Comparison of ENCODE assay signal across 8 cellular contexts in genomic region chr6:26520840-26521484, GRCh38. TPM values are rescaled to one million over a fixed set of nuclear protein-coding genes. Genes with fewer than 3 reads are reported as not detected.
DNase-seq lines count a peak whose midpoint lies in the region; TF ChIP-seq lines count a peak whose summit lies in the region.

No MANE protein-coding gene starts in this region.

- peak overlapping the region; percentile 76 for H3K4me3 Mint-ChIP-seq in activated naive CD4-positive, alpha-beta T cell treated with anti-CD3 and anti-CD28 coated beads for 36 hours

- H2AFZ ChIP-seq in Loucy (ENCODE audit: low read length), result no peak overlapping the region

- in situ Hi-C loops in G401 (cut with HindIII; ENCODE audit: low sequenced_read_pairs), result no loop called here

- peaks cover 2% of the 10 kb centered on the region for H3K27me3 Mint-ChIP-seq in activated naive CD4-positive, alpha-beta T cell treated with anti-CD3 and anti-CD28 coated beads for 36 hours (ENCODE audit: low read depth)

- CTCF ChIA-PET in activated naive CD4-positive, alpha-beta T cell treated with anti-CD3 and anti-CD28 coated beads for 36 hours (lab: Charles Lee), result interaction anchor here (0.5 kb wide), 1 partner anchor 17 kb away, joined by 3 read pairs; no protein-coding TSS in a partner anchor

- H3K36me3 ChIP-seq in H7 (replicated peaks; ENCODE audit: control insufficient read depth, insufficient read depth, low read length), result no peaks in the 10 kb centered on the region
- no peaks in the 10 kb centered on the region for H3K36me3 ChIP-seq in Loucy (ENCODE audit: insufficient read depth, low read length)
- H3K36me3 ChIP-seq in SJSA1, result no peaks in the 10 kb centered on the region; the same call in 1 of the 2 replicates

- no peaks in the 10 kb centered on the region for H3K79me2 ChIP-seq in Loucy (ENCODE audit: insufficient read depth, low read length)

- H3K4me1 Mint-ChIP-seq in activated naive CD4-positive, alpha-beta T cell treated with anti-CD3 and anti-CD28 coated beads for 36 hours (ENCODE audit: low read depth), result peaks cover 27% of the 10 kb centered on the region

- H3K9me2 ChIP-seq in Loucy (replicated peaks; ENCODE audit: low read depth, low read length), result no peaks in the 10 kb centered on the region

- H3K4me1 ChIP-seq in Loucy (ENCODE audit: insufficient read depth, low read length, poor library complexity, severe bottlenecking) (peaks cover 9% of the 10 kb centered on the region), SJSA1 (replicated peaks) (peaks cover 38% of the 10 kb centered on the region)

- H3K27me3 ChIP-seq in H7 (ENCODE audit: control insufficient read depth, insufficient read depth, low read length) (no peaks in the 10 kb centered on the region), Loucy (ENCODE audit: insufficient read depth, low read length, poor library complexity, severe bottlenecking) (no peaks in the 10 kb centered on the region), SJSA1 (replicated peaks) (no peaks in the 10 kb centered on the region)

- TF ChIP-seq CTCF in Loucy (conservative IDR thresholded peaks at IDR 0.05; ENCODE audit: low read length), result no peak

- H3K9me3 Mint-ChIP-seq in activated naive CD4-positive, alpha-beta T cell treated with anti-CD3 and anti-CD28 coated beads for 36 hours, result no peaks in the 10 kb centered on the region

- H3F3A ChIP-seq in Loucy (ENCODE audit: low read depth), result peaks cover 2% of the 10 kb centered on the region; the same call in 1 of the 2 replicates

- peak overlapping the region; percentile 96 for H3K27ac ChIP-seq in SJSA1
- peak overlapping the region; percentile 69 for H3K27ac ChIP-seq in temporal lobe (ENCODE audit: low read depth, low read length)

- no peaks in the 10 kb centered on the region for H4K20me1 ChIP-seq in Loucy (ENCODE audit: insufficient read depth, low read length, poor library complexity, severe bottlenecking)

- H3K4me3 ChIP-seq in H7 (ENCODE audit: insufficient read depth, low read depth, low read length) (peak overlapping the region; percentile 70), Loucy (ENCODE audit: low read length, poor library complexity, severe bottlenecking) (peak overlapping the region; percentile 73), SJSA1 (peak overlapping the region; percentile 57)

- DNase-seq in G401 (ENCODE audit: low spot score) (peak; percentile 94), H7 (peak; percentile 97), SJSA1 (ENCODE audit: low read depth in 1 of 2, low spot score in 2 of 2) (peak; percentile 88 to 89), germinal center (ENCODE audit: low spot score) (peak; percentile 96), occipital lobe (lab: John Stamatoyannopoulos, UW) (peak; percentile 79)
- peak; percentile 90 for DNase-seq in activated naive CD4-positive, alpha-beta T cell treated with anti-CD3 and anti-CD28 coated beads for 36 hours

- peak overlapping the region; percentile 94 for H3K27ac Mint-ChIP-seq in activated naive CD4-positive, alpha-beta T cell treated with anti-CD3 and anti-CD28 coated beads for 36 hours

- H3K4me2 ChIP-seq in Loucy (ENCODE audit: low read depth, low read length, poor library complexity, severe bottlenecking), result peak overlapping the region; percentile 81

- H3K9me3 ChIP-seq in Loucy (ENCODE audit: insufficient read depth, low read depth, low read length), result no peaks in the 10 kb centered on the region
- H3K9me3 ChIP-seq in SJSA1 (replicated peaks), result no peaks in the 10 kb centered on the region

- peak overlapping the region; percentile 78 for H3K9ac ChIP-seq in Loucy (ENCODE audit: low read depth, low read length, poor library complexity, severe bottlenecking)

- H3K36me3 Mint-ChIP-seq in activated naive CD4-positive, alpha-beta T cell treated with anti-CD3 and anti-CD28 coated beads for 36 hours (ENCODE audit: low read depth), result no peaks in the 10 kb centered on the region

- intact Hi-C loops in activated naive CD4-positive, alpha-beta T cell treated with anti-CD3 and anti-CD28 coated beads for 36 hours (cut with micrococcal nuclease), result loop anchor here (1.0 to 5.0 kb wide), 7 partner anchors 11 to 79 kb away; partner anchors contain the start of genes ABT1 and BTN3A3

RNA-seq across cellular contexts. Expression of gene HMGN4, which starts 17.2 kb away (rescaled TPM):
- 140 and 145 TPM in 2 replicates for total RNA-seq in G401 (2014; rRNA removed; shearing (Covaris generic))
- total RNA-seq in H7 (2014; rRNA removed; shearing (Covaris generic)), result 88.9 and 93.0 TPM in 2 replicates
- total RNA-seq in SJSA1 (2014; rRNA removed; shearing (Covaris generic)), result 110 TPM in 2 replicates
- total RNA-seq in activated naive CD4-positive, alpha-beta T cell treated with anti-CD3 and anti-CD28 coated beads for 36 hours, result 10 to 100 TPM; 70.4 to 73.2 TPM
- total RNA-seq in occipital lobe, result 65.8 TPM
- 52.6 TPM for total RNA-seq in temporal lobe

RNA-seq across cellular contexts. Expression of gene BTN1A1, which starts 20.9 kb away (rescaled TPM):
- 0.06 TPM in 1 of 2 replicates, not detected in the other for total RNA-seq in G401 (2014; rRNA removed; shearing (Covaris generic))
- total RNA-seq in H7 (2014; rRNA removed; shearing (Covaris generic)), result 0.11 TPM in 1 of 2 replicates, not detected in the other
- not detected in 2 replicates for total RNA-seq in SJSA1 (2014; rRNA removed; shearing (Covaris generic))
- under 1 TPM; 0.07 to 0.10 TPM for total RNA-seq in activated naive CD4-positive, alpha-beta T cell treated with anti-CD3 and anti-CD28 coated beads for 36 hours
- not detected for total RNA-seq in occipital lobe
- not detected for total RNA-seq in temporal lobe

Comparison
In these comparisons a context has a peak if more than half of its experiments do, and no peak if none do; other contexts are left out.
1. Peak in every context shown above with its lines: DNase-seq, H3K4me3 ChIP-seq and H3K27ac ChIP-seq.